Comparison of ENCODE assay signal across 8 cellular contexts in genomic region chr16:28317040-28317880, GRCh38. TPM values are rescaled to one million over a fixed set of nuclear protein-coding genes. Genes with fewer than 3 reads are reported as not detected.
A peak's percentile ranks its signal among the peaks of the same experiment; 100 is the strongest.
DNase-seq lines count a peak whose midpoint lies in the region; ATAC-seq and TF ChIP-seq lines count a peak whose summit lies in the region.

No MANE protein-coding gene starts in this region.

- no peaks in the 10 kb centered on the region for H3K27me3 ChIP-seq in right lobe of liver

- intact Hi-C loops in right lobe of liver (cut with DNase I) = loop anchor here (2.0 to 5.0 kb wide), 2 partner anchors 38 to 40 kb away; no protein-coding TSS in a partner anchor

- H3K36me3 ChIP-seq in right lobe of liver = no peaks in the 10 kb centered on the region

- 54% methylated on average over 9 of the region's 22 CpGs for WGBS in right lobe of liver (ENCODE audit: insufficient coverage, low coverage, low lambda C conversion rate, missing lambda C conversion rate)

- no peaks in the 10 kb centered on the region for H3K9me3 ChIP-seq in right lobe of liver

- no peaks in the 10 kb centered on the region for H3K4me1 ChIP-seq in right lobe of liver

- H3K4me3 ChIP-seq in cardiac fibroblast (replicated peaks in 1 of 2; ENCODE audit: low read depth in 2 of 2, low read length in 2 of 2) (no peak overlapping the region), right lobe of liver (no peak overlapping the region)

- peak; percentile 86 for TF ChIP-seq CTCF in cardiac fibroblast (IDR thresholded peaks at IDR 0.05; ENCODE audit: low read depth, low read length)
- peak; percentile 82 to 95 (median 91) for TF ChIP-seq CTCF in right lobe of liver (IDR thresholded peaks at IDR 0.05)

- no peak overlapping the region for H3K27ac ChIP-seq in right lobe of liver

- no peak for TF ChIP-seq POLR2A in right lobe of liver (IDR thresholded peaks at IDR 0.05)

- ATAC-seq in right lobe of liver (peak; percentile 66 to 87 (median 85)), HG03520 (IDR thresholded peaks at IDR 0.05; ENCODE audit: unreplicated experiment) (no peak)

- DNase-seq in Daoy (ENCODE audit: low read depth) = peak; percentile 63
- peak; percentile 5 to 14 for DNase-seq in Kasumi-1 (lab: John Stamatoyannopoulos, UW)
- peak; percentile 81 for DNase-seq in activated CD4-positive, CD25-positive, alpha-beta regulatory T cell treated with anti-CD3 and anti-CD28 coated beads, Interleukin-2, amount 50 U/mL, for 72 hours
- DNase-seq in cardiac fibroblast (ENCODE audit: low read depth in 2 of 2) = peak; percentile 45 to 49
- DNase-seq in right lobe of liver = peak in 2 of 3 donors; percentile 63 to 64
- DNase-seq in stimulated activated CD8-positive, alpha-beta memory T cell treated with anti-CD3 and anti-CD28 coated beads, Interleukin-12 subunit alpha, Interleukin-12 subunit beta, amount 100 ng/mL, for 24 hours (ENCODE audit: extremely low read depth) = peak; percentile 44
- DNase-seq in NCI-H2081 (lab: John Stamatoyannopoulos, UW) = no peak

RNA-seq across cellular contexts. Expression of gene SBK1, which starts 24.9 kb away (rescaled TPM):
- total RNA-seq in Daoy (2014; rRNA removed; shearing (Covaris generic)) = under 0.01 and 0.68 TPM in 2 replicates
- under 1 TPM; 0.04 to 0.12 (median 0.07) TPM for total RNA-seq in right lobe of liver

RNA-seq across cellular contexts. Expression of gene NPIPB6, which starts 46.0 kb away (rescaled TPM):
- total RNA-seq in Daoy (2014; rRNA removed; shearing (Covaris generic)) = 0.46 TPM in 1 of 2 replicates, not detected in the other
- 1 to 10 TPM in 1 of 6 experiments, under 1 TPM in 3, not detected in 2; 0.47 to 2.4 (median 0.72) TPM for total RNA-seq in right lobe of liver

Comparison
In these comparisons a context has a peak if more than half of its experiments do, and no peak if none do; other contexts are left out.
1. DNase-seq: peak in Daoy (single experiment), Kasumi-1 (2 of 2), activated CD4-positive, CD25-positive, alpha-beta regulatory T cell treated with anti-CD3 and anti-CD28 coated beads, Interleukin-2, amount 50 U/mL, for 72 hours (single experiment), cardiac fibroblast (2 of 2), right lobe of liver (2 of 3) and stimulated activated CD8-positive, alpha-beta memory T cell treated with anti-CD3 and anti-CD28 coated beads, Interleukin-12 subunit alpha, Interleukin-12 subunit beta, amount 100 ng/mL, for 24 hours (single experiment); none in NCI-H2081 (0 of 2).